32 cellular contexts compared by ENCODE assay signal in genomic region chr14:69073429-69073828, GRCh38.
"Had no signal": no experiment of that assay in that cellular context is flagged by ENCODE, and none has a peak within 500 bp of the region (broad histone marks: within the 10 kb centered on the region; RNA-seq: fewer than 3 reads in every experiment).

No MANE protein-coding gene starts in this region.

- DNase-seq: activated CD4-positive, alpha-beta T cell treated with anti-CD3 and anti-CD28 coated beads for 4 hours; activated CD4-positive, alpha-beta T cell treated with anti-CD3 and anti-CD28 coated beads, Interleukin-2, amount 50 U/mL, for 4 hours; activated naive CD8-positive, alpha-beta T cell treated with anti-CD3 and anti-CD28 coated beads, Interleukin-2, amount 10 ng/mL, durations not matched to agents 7 days and 5 days; cerebellar nuclear complex; colonic mucosa; effector memory CD4-positive, alpha-beta T cell; erythroblast; foreskin fibroblast; heart left ventricle; hypothalamus; immature natural killer cell; kidney; left colon; mammary epithelial cell; naive B cell; occipital lobe; stimulated activated CD4-positive, alpha-beta T cell treated with anti-CD3 and anti-CD28 coated beads, Interleukin-1b, Interleukin-23, amount 100 ng/mL, for 48 hours; stimulated activated CD4-positive, alpha-beta T cell treated with anti-CD3 and anti-CD28 coated beads, Interleukin-4, amount 100 ng/mL, for 4 hours; stimulated activated CD8-positive, alpha-beta memory T cell treated with anti-CD3 and anti-CD28 coated beads, Interleukin-4, amount 100 ng/mL, for 48 hours; stimulated activated naive CD4-positive, alpha-beta T cell; T-helper 1 cell; testis; upper lobe of left lung had no signal

- H3K9me3 Mint-ChIP-seq: activated naive CD8-positive, alpha-beta T cell treated with anti-CD3 and anti-CD28 coated beads, Interleukin-2, amount 10 ng/mL, durations not matched to agents 7 days and 5 days; immature natural killer cell; naive B cell; neural crest cell; T-helper 2 cell treated with Interferon-gamma antibody and Interleukin-4, amounts not matched to agents 5 μg/mL and 100 μg/mL, for 36 hours had no signal

- ATAC-seq: heart left ventricle, left colon had no signal

- H3K4me3 ChIP-seq: ascending aorta, cardiac muscle cell, colonic mucosa, heart left ventricle, right atrium auricular region, smooth muscle cell, testis, upper lobe of left lung, vagina had no signal

- H3K9me3 ChIP-seq: ascending aorta, colonic mucosa, heart left ventricle, right atrium auricular region, testis, upper lobe of left lung, vagina had no signal

- H3K36me3 ChIP-seq: colonic mucosa had no signal

- H3K4me3 Mint-ChIP-seq: activated naive CD8-positive, alpha-beta T cell treated with anti-CD3 and anti-CD28 coated beads, Interleukin-2, amount 10 ng/mL, durations not matched to agents 7 days and 5 days; brain; immature natural killer cell; naive B cell; neural crest cell; T-helper 2 cell treated with Interferon-gamma antibody and Interleukin-4, amounts not matched to agents 5 μg/mL and 100 μg/mL, for 36 hours had no signal

- H3K4me1 Mint-ChIP-seq: activated naive CD8-positive, alpha-beta T cell treated with anti-CD3 and anti-CD28 coated beads, Interleukin-2, amount 10 ng/mL, durations not matched to agents 7 days and 5 days had no signal

- H3K27ac ChIP-seq: cardiac muscle cell, colonic mucosa, heart left ventricle, parathyroid adenoma, right atrium auricular region, testis, upper lobe of left lung, vagina had no signal

- H3K27me3 Mint-ChIP-seq: activated naive CD8-positive, alpha-beta T cell treated with anti-CD3 and anti-CD28 coated beads, Interleukin-2, amount 10 ng/mL, durations not matched to agents 7 days and 5 days; brain; naive B cell had no signal

- H3K27ac Mint-ChIP-seq: activated naive CD8-positive, alpha-beta T cell treated with anti-CD3 and anti-CD28 coated beads, Interleukin-2, amount 10 ng/mL, durations not matched to agents 7 days and 5 days; T-helper 2 cell treated with Interferon-gamma antibody and Interleukin-4, amounts not matched to agents 5 μg/mL and 100 μg/mL, for 36 hours had no signal

- H3K27me3 ChIP-seq: ascending aorta, cardiac muscle cell, colonic mucosa, heart left ventricle, right atrium auricular region, testis, upper lobe of left lung, vagina had no signal

- H3K4me1 ChIP-seq: colonic mucosa, parathyroid adenoma, testis had no signal
